31 cellular contexts compared by ENCODE assay signal in genomic region chr10:22097696-22098095, GRCh38.
DNase-seq lines count a peak whose midpoint lies in the region; ATAC-seq lines count a peak whose summit lies in the region.
"Had no signal": no experiment of that assay in that cellular context is flagged by ENCODE, and none has a peak within 500 bp of the region (broad histone marks: within the 10 kb centered on the region; RNA-seq: fewer than 3 reads in every experiment).

No MANE protein-coding gene starts in this region.

- H3K27ac ChIP-seq in trophoblast cell (ENCODE audit: low read depth, low read length) = no peak overlapping the region
- H3K27ac ChIP-seq: 22Rv1; A549; BLaER1; BLaER1 treated with 17β-estradiol and CSF1 and Interleukin-3, amounts not matched to agents 10 nM and 100 nM; C4-2B had no signal

- ATAC-seq in activated naive CD4-positive, alpha-beta T cell treated with anti-CD3 and anti-CD28 coated beads, Interleukin-2, amount 50 U/mL, for 72 hours = no peak
- no peak for ATAC-seq in T-cell (replicated peaks in 1 of 4)
- ATAC-seq: A549; CD8-positive, alpha-beta T cell had no signal

- H4K12ac ChIP-seq in trophoblast cell (ENCODE audit: low read depth, low read length) = no peak overlapping the region

- peaks cover 0 to 16% of the 10 kb centered on the region in 2 donors for H3K9me3 Mint-ChIP-seq in activated naive CD4-positive, alpha-beta T cell treated with anti-CD3 and anti-CD28 coated beads, Interleukin-2, amount 50 U/mL, for 72 hours
- peaks cover 0 to 6% (median 0%) of the 10 kb centered on the region in 3 donors for H3K9me3 Mint-ChIP-seq in T-cell

- no peak overlapping the region for H2BK12ac ChIP-seq in trophoblast cell (ENCODE audit: low read length)

- DNase-seq in activated naive CD4-positive, alpha-beta T cell treated with anti-CD3 and anti-CD28 coated beads, Interleukin-2, amount 50 U/mL, for 72 hours (ENCODE audit: low spot score in 2 of 2) = no peak
- DNase-seq in activated naive CD4-positive, alpha-beta T cell treated with anti-CD3 and anti-CD28 coated beads, Interleukin-2, amount 50 U/mL, for 16 hours = no peak
- DNase-seq in trophoblast cell = peak; percentile 58 to 82
- no peak for DNase-seq in T-cell
- DNase-seq: 8988T; ACHN; AML-193; BE2C; C1 segment of cervical spinal cord; Caco-2; Calu3; CD4-positive, alpha-beta memory T cell; CD4-positive, alpha-beta T cell; CD4-positive, CD25-positive, alpha-beta regulatory T cell; CD8-positive, alpha-beta memory T cell; CD8-positive, alpha-beta T cell; COR-L47; DMS 273 treated with DMSO at 0.1 percent for 48 hours; DMS153; DMS53; DMS79; DMS79 treated with DMSO at 0.1 percent for 48 hours; DND-41; EL had no signal

- H3K9me3 ChIP-seq in trophoblast cell (ENCODE audit: insufficient read depth, low read depth, low read length) = no peaks in the 10 kb centered on the region
- H3K9me3 ChIP-seq: A549, BE2C, BLaER1, Caco-2 had no signal

- CTCF ChIA-PET in T-cell (lab: Charles Lee) = interaction anchor here in 1 of 2 donors (0.6 kb wide), 1 partner anchor 891 kb away, joined by 3 read pairs; no protein-coding TSS in a partner anchor

- no peaks in the 10 kb centered on the region for H3K27me3 ChIP-seq in trophoblast cell (ENCODE audit: insufficient read depth, low read length)
- H3K27me3 ChIP-seq: BE2C; BLaER1; BLaER1 treated with 17β-estradiol and CSF1 and Interleukin-3, amounts not matched to agents 10 nM and 100 nM had no signal

- H4K8ac ChIP-seq in trophoblast cell (ENCODE audit: low read depth, low read length) = no peak overlapping the region

- H2AFZ ChIP-seq in trophoblast cell (ENCODE audit: insufficient read depth, low read length, poor library complexity) = no peak overlapping the region

- H4K91ac ChIP-seq in trophoblast cell (ENCODE audit: low read depth, low read length) = no peak overlapping the region

- peak overlapping the region; percentile 15 to 24 for H3K27ac Mint-ChIP-seq in activated naive CD4-positive, alpha-beta T cell treated with anti-CD3 and anti-CD28 coated beads, Interleukin-2, amount 50 U/mL, for 72 hours
- H3K27ac Mint-ChIP-seq in T-cell = no peak overlapping the region
- H3K27ac Mint-ChIP-seq: B cell; CD14-positive monocyte; CD4-positive, alpha-beta memory T cell; CD4-positive, alpha-beta T cell; CD4-positive, CD25-positive, alpha-beta regulatory T cell; CD8-positive, alpha-beta T cell had no signal

- H3K4me3 Mint-ChIP-seq in T-cell = no peak overlapping the region
- H3K4me3 Mint-ChIP-seq: B cell; CD14-positive monocyte; CD4-positive, alpha-beta memory T cell; CD4-positive, alpha-beta T cell; CD4-positive, CD25-positive, alpha-beta regulatory T cell; CD8-positive, alpha-beta memory T cell; CD8-positive, alpha-beta T cell had no signal

- POLR2A ChIA-PET in T-cell (lab: Charles Lee) = no interaction called here

- H3K4me2 ChIP-seq in trophoblast cell (ENCODE audit: low read length) = no peak overlapping the region
- H3K4me2 ChIP-seq: A549; BLaER1; BLaER1 treated with 17β-estradiol and CSF1 and Interleukin-3, amounts not matched to agents 10 nM and 100 nM had no signal

- no peaks in the 10 kb centered on the region for H3K36me3 Mint-ChIP-seq in activated naive CD4-positive, alpha-beta T cell treated with anti-CD3 and anti-CD28 coated beads, Interleukin-2, amount 50 U/mL, for 72 hours
- no peaks in the 10 kb centered on the region for H3K36me3 Mint-ChIP-seq in T-cell
- H3K36me3 Mint-ChIP-seq: CD14-positive monocyte; CD4-positive, alpha-beta memory T cell; CD4-positive, CD25-positive, alpha-beta regulatory T cell; CD8-positive, alpha-beta T cell had no signal

- H3K79me2 ChIP-seq in trophoblast cell (ENCODE audit: control insufficient read depth, insufficient read depth, low read length, poor library complexity) = no peaks in the 10 kb centered on the region

- H3K9ac ChIP-seq in trophoblast cell (ENCODE audit: low read length) = no peak overlapping the region
- H3K9ac ChIP-seq: BLaER1; BLaER1 treated with 17β-estradiol and CSF1 and Interleukin-3, amounts not matched to agents 10 nM and 100 nM had no signal

- H2BK120ac ChIP-seq in trophoblast cell (ENCODE audit: insufficient read depth, low read length, poor library complexity) = no peak overlapping the region

- no peak overlapping the region for H3K4ac ChIP-seq in trophoblast cell (ENCODE audit: low read depth, low read length)

- H3K14ac ChIP-seq in trophoblast cell (ENCODE audit: low read length) = no peak overlapping the region

- H3K27me3 Mint-ChIP-seq in T-cell = peaks cover 3 to 5% of the 10 kb centered on the region in 2 donors
- H3K27me3 Mint-ChIP-seq: B cell; CD4-positive, alpha-beta T cell had no signal

- no CpG with 5 or more reads among the region's 3 CpGs for WGBS in trophoblast cell (ENCODE audit: extremely low coverage, insufficient coverage, insufficient read length)

- H3K36me3 ChIP-seq in trophoblast cell (ENCODE audit: control insufficient read depth in 1 of 2, insufficient read depth in 2 of 2, low read length in 2 of 2) = no peaks in the 10 kb centered on the region
- H3K36me3 ChIP-seq: BE2C; BLaER1; BLaER1 treated with 17β-estradiol and CSF1 and Interleukin-3, amounts not matched to agents 10 nM and 100 nM had no signal

- H3K18ac ChIP-seq in trophoblast cell (ENCODE audit: low read length) = no peak overlapping the region

- no peak overlapping the region for H2AK5ac ChIP-seq in trophoblast cell (ENCODE audit: low read length)

- H3K23ac ChIP-seq in trophoblast cell (ENCODE audit: low read length) = no peak overlapping the region

- no peaks in the 10 kb centered on the region for H3K4me1 ChIP-seq in trophoblast cell (ENCODE audit: control insufficient read depth in 1 of 2, insufficient read depth in 2 of 2, low read length in 2 of 2)
- H3K4me1 ChIP-seq: A549; BE2C; BLaER1; BLaER1 treated with 17β-estradiol and CSF1 and Interleukin-3, amounts not matched to agents 10 nM and 100 nM; Caco-2 had no signal

- H2BK5ac ChIP-seq in trophoblast cell (ENCODE audit: low read depth, low read length, poor library complexity) = no peak overlapping the region

- no peak overlapping the region for H3K4me3 ChIP-seq in trophoblast cell (ENCODE audit: low read depth, low read length)
- H3K4me3 ChIP-seq: A549; BLaER1; BLaER1 treated with 17β-estradiol and CSF1 and Interleukin-3, amounts not matched to agents 10 nM and 100 nM had no signal

- no peaks in the 10 kb centered on the region for H3K4me1 Mint-ChIP-seq in T-cell
- H3K4me1 Mint-ChIP-seq: CD4-positive, alpha-beta memory T cell; CD4-positive, CD25-positive, alpha-beta regulatory T cell; CD8-positive, alpha-beta memory T cell had no signal

- H3K79me1 ChIP-seq in trophoblast cell (ENCODE audit: low read length) = no peaks in the 10 kb centered on the region

Comparison
In these comparisons a context has a peak if more than half of its experiments do, and no peak if none do; other contexts are left out.
1. DNase-seq: peak in trophoblast cell (2 of 2); none in activated naive CD4-positive, alpha-beta T cell treated with anti-CD3 and anti-CD28 coated beads, Interleukin-2, amount 50 U/mL, for 72 hours (0 of 2), activated naive CD4-positive, alpha-beta T cell treated with anti-CD3 and anti-CD28 coated beads, Interleukin-2, amount 50 U/mL, for 16 hours (single experiment) and T-cell (0 of 34).
2. H3K27ac Mint-ChIP-seq: peak in activated naive CD4-positive, alpha-beta T cell treated with anti-CD3 and anti-CD28 coated beads, Interleukin-2, amount 50 U/mL, for 72 hours (2 of 2); none in T-cell (0 of 2).